ENCODE assay signal across 13 cellular contexts in the genomic region with DNA sequence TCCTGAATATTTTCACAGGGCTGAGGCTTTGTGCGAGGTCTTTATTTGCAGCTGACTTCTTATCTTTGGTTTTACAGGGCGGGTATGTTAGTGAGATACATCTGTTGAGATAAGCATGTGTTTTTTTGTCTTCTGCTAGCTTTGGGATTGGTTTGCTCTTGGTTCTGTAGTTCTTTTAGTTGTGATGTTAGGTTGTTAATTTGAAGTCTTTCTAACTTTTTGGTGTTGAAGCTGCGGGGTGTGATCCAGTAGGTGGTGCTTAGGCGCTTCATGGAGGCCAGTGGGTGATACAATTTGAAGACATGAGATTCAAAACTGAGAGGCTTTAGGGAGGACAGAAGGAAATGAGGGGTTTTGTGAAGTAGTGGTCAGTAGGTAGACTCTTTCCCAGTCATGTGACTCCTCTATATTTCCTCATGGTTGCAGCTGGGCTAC.
DNase-seq lines count a peak whose midpoint lies in the region; TF ChIP-seq lines count a peak whose summit lies in the region.
"Had no signal": no experiment of that assay in that cellular context is flagged by ENCODE, and none has a peak within 500 bp of the region (broad histone marks: within the 10 kb centered on the region; RNA-seq: fewer than 3 reads in every experiment).

No MANE protein-coding gene starts in this region.

- H3K4me1 ChIP-seq in left ventricle myocardium inferior = peaks cover 38% of the 10 kb centered on the region
- H3K4me1 ChIP-seq in OCI-LY7 (ENCODE audit: insufficient read depth, low read length, poor library complexity, severe bottlenecking) = no peaks in the 10 kb centered on the region

- no peak overlapping the region for H3K4me2 ChIP-seq in OCI-LY7 (ENCODE audit: low read length)

- H3K27me3 ChIP-seq in left ventricle myocardium inferior (ENCODE audit: low read depth) = no peaks in the 10 kb centered on the region

- BruUV-seq in OCI-LY7 (replicated peaks; lab: Mats Ljungman, UMichigan) = no TSS peak

- intact Hi-C loops in left ventricle myocardium inferior (cut with micrococcal nuclease) (loop anchor here (5.0 kb wide), 1 partner anchor 74 kb away; no protein-coding TSS in a partner anchor), cardiac septum (cut with DNase I) (loop anchor here (10.0 kb wide), 1 partner anchor 46 kb away; no protein-coding TSS in a partner anchor), OCI-LY7 (cut with micrococcal nuclease; ENCODE audit: unreplicated experiment) (no loop called here)

- H3K9me3 ChIP-seq in left ventricle myocardium inferior (replicated peaks) (peaks cover 22% of the 10 kb centered on the region), OCI-LY7 (ENCODE audit: low read length) (no peaks in the 10 kb centered on the region)

- TF ChIP-seq CTCF in left ventricle myocardium inferior (IDR thresholded peaks at IDR 0.05; ENCODE audit: borderline replicate concordance) = no peak
- TF ChIP-seq CTCF in fibroblast of the aortic adventitia (IDR thresholded peaks at IDR 0.05; ENCODE audit: insufficient read depth, low read length) = no peak
- no peak for TF ChIP-seq CTCF in OCI-LY7 (conservative IDR thresholded peaks at IDR 0.05; ENCODE audit: low read length)
- TF ChIP-seq CTCF in coronary artery (IDR thresholded peaks at IDR 0.05) = no peak

- H3K9me3 Mint-ChIP-seq in activated CD4-positive, alpha-beta memory T cell treated with anti-CD3 and anti-CD28 coated beads, Interleukin-2, amount 10 ng/mL, durations not matched to agents 7 days and 5 days = peaks cover 26% of the 10 kb centered on the region

- H3K4me1 Mint-ChIP-seq in activated CD4-positive, alpha-beta memory T cell treated with anti-CD3 and anti-CD28 coated beads, Interleukin-2, amount 10 ng/mL, durations not matched to agents 7 days and 5 days = peaks cover 86% of the 10 kb centered on the region

- H3K27ac ChIP-seq in left ventricle myocardium inferior (replicated peaks) (peak overlapping the region; percentile 6), OCI-LY7 (ENCODE audit: low read depth, low read length, poor library complexity, severe bottlenecking) (no peak overlapping the region), coronary artery (no peak overlapping the region)

- no peaks in the 10 kb centered on the region for H3K9me2 ChIP-seq in OCI-LY7 (ENCODE audit: insufficient read depth, low read length)

- CTCF ChIA-PET in activated CD4-positive, alpha-beta memory T cell treated with anti-CD3 and anti-CD28 coated beads, Interleukin-2, amount 10 ng/mL, durations not matched to agents 7 days and 5 days (lab: Charles Lee) = interaction anchor here (0.9 to 8.0 kb wide), 7 partner anchors 23 to 82 kb away, joined by 3 to 98 read pairs (median 3); a partner anchor contains a TSS
- CTCF ChIA-PET in OCI-LY7 (lab: Charles Lee; ENCODE audit: unreplicated experiment) = no interaction called here

- no peaks in the 10 kb centered on the region for H3K27me3 Mint-ChIP-seq in activated CD4-positive, alpha-beta memory T cell treated with anti-CD3 and anti-CD28 coated beads, Interleukin-2, amount 10 ng/mL, durations not matched to agents 7 days and 5 days

- POLR2A ChIA-PET in activated CD4-positive, alpha-beta memory T cell treated with anti-CD3 and anti-CD28 coated beads, Interleukin-2, amount 10 ng/mL, durations not matched to agents 7 days and 5 days (lab: Charles Lee) = interaction anchor here (0.8 to 9.0 kb wide), 7 partner anchors 8 to 159 kb away, joined by 3 to 149 read pairs (median 36); a partner anchor contains a TSS
- POLR2A ChIA-PET in OCI-LY7 (lab: Charles Lee) = no interaction called here

- H3K36me3 ChIP-seq in left ventricle myocardium inferior (no peaks in the 10 kb centered on the region), OCI-LY7 (ENCODE audit: insufficient read depth, low read length) (no peaks in the 10 kb centered on the region)

- H3K79me2 ChIP-seq in OCI-LY7 (ENCODE audit: insufficient read depth, low read depth, low read length) = no peaks in the 10 kb centered on the region

- no peak overlapping the region for H3K4me3 Mint-ChIP-seq in activated CD4-positive, alpha-beta memory T cell treated with anti-CD3 and anti-CD28 coated beads, Interleukin-2, amount 10 ng/mL, durations not matched to agents 7 days and 5 days

- H3K4me3 ChIP-seq in left ventricle myocardium inferior (no peak overlapping the region), fibroblast of the aortic adventitia (ENCODE audit: low read depth, low read length) (no peak overlapping the region), OCI-LY7 (ENCODE audit: low read depth, low read length, poor library complexity, severe bottlenecking) (no peak overlapping the region), coronary artery (no peak overlapping the region)

- peaks cover 39% of the 10 kb centered on the region for H3K36me3 Mint-ChIP-seq in activated CD4-positive, alpha-beta memory T cell treated with anti-CD3 and anti-CD28 coated beads, Interleukin-2, amount 10 ng/mL, durations not matched to agents 7 days and 5 days (ENCODE audit: low read depth)

- no peak overlapping the region for H2AFZ ChIP-seq in OCI-LY7 (ENCODE audit: low read length)

- no peaks in the 10 kb centered on the region for H4K20me1 ChIP-seq in OCI-LY7 (ENCODE audit: insufficient read depth, low read length)

- DNase-seq in left ventricle myocardium inferior (no peak), cardiac septum (ENCODE audit: low spot score) (no peak), fibroblast of the aortic adventitia (ENCODE audit: low read depth) (peak; percentile 32), T-helper 9 cell (no peak), iPS-NIHi7 (ENCODE audit: extremely low spot score) (no peak), OCI-LY7 (ENCODE audit: low spot score) (no peak), coronary artery (ENCODE audit: low spot score) (no peak)
- no peak for DNase-seq in activated CD4-positive, alpha-beta memory T cell treated with anti-CD3 and anti-CD28 coated beads, Interleukin-2, amount 10 ng/mL, durations not matched to agents 7 days and 5 days
- DNase-seq: DMS 273 treated with DMSO at 0.1 percent for 48 hours; HCEC 1CT; NCI-H2081 treated with DMSO at 0.1 percent for 48 hours; NCI-H526; stimulated activated CD4-positive, alpha-beta T cell treated with anti-CD3 and anti-CD28 coated beads, Interleukin-4, amount 100 ng/mL, for 4 hours had no signal

- peak overlapping the region; percentile 80 for H3K27ac Mint-ChIP-seq in activated CD4-positive, alpha-beta memory T cell treated with anti-CD3 and anti-CD28 coated beads, Interleukin-2, amount 10 ng/mL, durations not matched to agents 7 days and 5 days
